10 cellular contexts compared by ENCODE assay signal in the genomic region with DNA sequence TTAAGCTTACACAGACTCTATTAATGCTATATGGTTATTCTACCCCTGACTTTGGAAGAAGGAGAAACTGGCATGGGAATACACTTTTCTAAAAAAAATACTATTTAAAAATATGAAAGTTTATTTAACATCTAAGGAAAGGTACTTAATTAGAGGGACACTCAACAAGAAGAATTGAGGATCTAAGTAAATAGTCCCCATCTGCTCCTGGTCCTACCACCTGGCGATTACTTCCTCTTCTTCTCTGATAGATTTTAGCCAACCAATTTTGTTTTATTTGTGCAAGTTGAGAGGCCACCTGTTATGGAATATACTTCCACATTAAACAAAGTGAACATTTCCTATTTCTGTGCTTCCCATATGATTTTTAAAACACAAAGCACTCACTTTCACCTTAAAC.
A peak's percentile ranks its signal among the peaks of the same experiment; 100 is the strongest.
DNase-seq lines count a peak whose midpoint lies in the region; ATAC-seq and TF ChIP-seq lines count a peak whose summit lies in the region.
"Had no signal": no experiment of that assay in that cellular context is flagged by ENCODE, and none has a peak within 500 bp of the region (broad histone marks: within the 10 kb centered on the region; RNA-seq: fewer than 3 reads in every experiment).

No MANE protein-coding gene starts in this region.

- peaks cover 12 to 38% of the 10 kb centered on the region in 2 donors for H3K4me1 ChIP-seq in thoracic aorta (ENCODE audit: control insufficient read depth in 1 of 2, low read depth in 2 of 2)

- CTCF ChIA-PET in activated naive CD4-positive, alpha-beta T cell treated with anti-CD3 and anti-CD28 coated beads, Interleukin-2, amount 10 ng/mL, durations not matched to agents 7 days and 5 days (lab: Charles Lee): interaction anchor here (1.0 to 2.7 kb wide), 3 partner anchors 10 to 111 kb away, joined by 3 to 11 read pairs (median 3); partner anchors contain the start of gene BCL2
- CTCF ChIA-PET in activated CD4-positive, alpha-beta memory T cell treated with anti-CD3 and anti-CD28 coated beads for 36 hours (lab: Charles Lee): interaction anchor here (0.7 to 2.1 kb wide), 2 partner anchors 110 to 231 kb away, joined by 3 to 6 read pairs; no protein-coding TSS in a partner anchor

- H3K27ac Mint-ChIP-seq in activated naive CD4-positive, alpha-beta T cell treated with anti-CD3 and anti-CD28 coated beads, Interleukin-2, amount 10 ng/mL, durations not matched to agents 7 days and 5 days: peak overlapping the region; percentile 97
- H3K27ac Mint-ChIP-seq in activated CD4-positive, alpha-beta memory T cell treated with anti-CD3 and anti-CD28 coated beads for 36 hours: peak overlapping the region; percentile 95

- H3K36me3 Mint-ChIP-seq in activated naive CD4-positive, alpha-beta T cell treated with anti-CD3 and anti-CD28 coated beads, Interleukin-2, amount 10 ng/mL, durations not matched to agents 7 days and 5 days: peaks cover 77% of the 10 kb centered on the region
- H3K36me3 Mint-ChIP-seq in activated CD4-positive, alpha-beta memory T cell treated with anti-CD3 and anti-CD28 coated beads for 36 hours: peaks cover 33% of the 10 kb centered on the region

- ATAC-seq in thoracic aorta (ENCODE audit: insufficient number of reproducible peaks, low FRiP score, low read depth) (no peak), HG02870 (IDR thresholded peaks at IDR 0.05; ENCODE audit: unreplicated experiment) (no peak), HG03039 (IDR thresholded peaks at IDR 0.05; ENCODE audit: unreplicated experiment) (no peak), GM19397 (IDR thresholded peaks at IDR 0.05; ENCODE audit: unreplicated experiment) (no peak)
- ATAC-seq: Panc1 had no signal

- intact Hi-C loops in activated CD4-positive, alpha-beta memory T cell treated with anti-CD3 and anti-CD28 coated beads for 36 hours (cut with micrococcal nuclease): no loop called here

- no peaks in the 10 kb centered on the region for H3K27me3 Mint-ChIP-seq in activated naive CD4-positive, alpha-beta T cell treated with anti-CD3 and anti-CD28 coated beads, Interleukin-2, amount 10 ng/mL, durations not matched to agents 7 days and 5 days
- no peaks in the 10 kb centered on the region for H3K27me3 Mint-ChIP-seq in activated CD4-positive, alpha-beta memory T cell treated with anti-CD3 and anti-CD28 coated beads for 36 hours

- no peak for TF ChIP-seq CTCF in thoracic aorta (IDR thresholded peaks at IDR 0.05)

- H3K9me3 ChIP-seq in thoracic aorta: no peaks in the 10 kb centered on the region

- peaks cover 95% of the 10 kb centered on the region for H3K4me1 Mint-ChIP-seq in activated naive CD4-positive, alpha-beta T cell treated with anti-CD3 and anti-CD28 coated beads, Interleukin-2, amount 10 ng/mL, durations not matched to agents 7 days and 5 days
- peaks cover 95% of the 10 kb centered on the region for H3K4me1 Mint-ChIP-seq in activated CD4-positive, alpha-beta memory T cell treated with anti-CD3 and anti-CD28 coated beads for 36 hours (ENCODE audit: low read depth)

- H3K9me3 Mint-ChIP-seq in activated naive CD4-positive, alpha-beta T cell treated with anti-CD3 and anti-CD28 coated beads, Interleukin-2, amount 10 ng/mL, durations not matched to agents 7 days and 5 days: no peaks in the 10 kb centered on the region
- H3K9me3 Mint-ChIP-seq in activated CD4-positive, alpha-beta memory T cell treated with anti-CD3 and anti-CD28 coated beads for 36 hours: no peaks in the 10 kb centered on the region

- H3K4me3 ChIP-seq in thoracic aorta: peak overlapping the region; percentile 53

- H3K27me3 ChIP-seq in thoracic aorta (replicated peaks; ENCODE audit: insufficient read depth): no peaks in the 10 kb centered on the region

- peak overlapping the region; percentile 76 to 80 for H3K27ac ChIP-seq in thoracic aorta
- H3K27ac ChIP-seq: epithelial cell of prostate had no signal

- H3K36me3 ChIP-seq in thoracic aorta: no peaks in the 10 kb centered on the region

- POLR2A ChIA-PET in activated CD4-positive, alpha-beta memory T cell treated with anti-CD3 and anti-CD28 coated beads for 36 hours (lab: Charles Lee): interaction anchor here (0.8 to 1.3 kb wide), 5 partner anchors 47 to 110 kb away, joined by 3 to 6 read pairs (median 3); no protein-coding TSS in a partner anchor

- DNase-seq in activated naive CD4-positive, alpha-beta T cell treated with anti-CD3 and anti-CD28 coated beads, Interleukin-2, amount 10 ng/mL, durations not matched to agents 7 days and 5 days: no peak
- no peak for DNase-seq in activated naive CD4-positive, alpha-beta T cell treated with anti-CD3 and anti-CD28 coated beads, Interleukin-2, amount 50 U/mL, for 16 hours
- DNase-seq in NCI-H146 (lab: John Stamatoyannopoulos, UW) (peak; percentile 90), thoracic aorta (ENCODE audit: low spot score) (no peak)
- no peak for DNase-seq in activated CD4-positive, alpha-beta memory T cell treated with anti-CD3 and anti-CD28 coated beads for 36 hours

- peak overlapping the region; percentile 85 for H3K4me3 Mint-ChIP-seq in activated naive CD4-positive, alpha-beta T cell treated with anti-CD3 and anti-CD28 coated beads, Interleukin-2, amount 10 ng/mL, durations not matched to agents 7 days and 5 days
- H3K4me3 Mint-ChIP-seq in activated CD4-positive, alpha-beta memory T cell treated with anti-CD3 and anti-CD28 coated beads for 36 hours: peak overlapping the region; percentile 63
